Comparison of ENCODE assay signal across 8 cellular contexts in the genomic region with DNA sequence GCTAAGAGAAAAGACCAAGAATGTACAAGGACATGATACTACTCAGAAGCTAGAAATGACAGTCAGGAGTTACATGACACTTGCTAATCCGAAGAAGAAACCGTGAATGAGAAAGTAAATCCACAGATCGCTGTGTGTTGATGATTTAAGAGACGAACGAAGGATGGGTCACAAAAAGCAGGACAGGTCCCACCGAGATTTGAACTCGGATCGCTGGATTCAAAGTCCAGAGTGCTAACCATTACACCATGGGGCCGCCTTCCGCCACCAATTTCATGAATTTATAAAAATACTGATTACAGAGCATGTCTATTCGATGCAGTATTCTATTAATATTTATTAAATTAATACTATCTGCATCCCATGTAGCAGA. TPM values are rescaled to one million over a fixed set of nuclear protein-coding genes. Genes with fewer than 3 reads are reported as not detected.
A peak's percentile ranks its signal among the peaks of the same experiment; 100 is the strongest.
DNase-seq lines count a peak whose midpoint lies in the region; ATAC-seq and TF ChIP-seq lines count a peak whose summit lies in the region.

No MANE protein-coding gene starts in this region.

- in situ Hi-C loops in IMR-90 (cut with MboI; ENCODE audit: low sequenced_read_pairs) = loop anchor here (25.0 kb wide), 1 partner anchor 1501 kb away; a partner anchor contains a TSS

- no peaks in the 10 kb centered on the region for H3K9me3 ChIP-seq in CD8-positive, alpha-beta memory T cell (ENCODE audit: low read length)
- no peaks in the 10 kb centered on the region for H3K9me3 ChIP-seq in IMR-90 (ENCODE audit: control insufficient read depth, insufficient read depth, low read length)

- H3K4me3 ChIP-seq in CD8-positive, alpha-beta memory T cell (ENCODE audit: low read length) = no peak overlapping the region
- H3K4me3 ChIP-seq in IMR-90 (ENCODE audit: insufficient read depth, low read depth, low read length) (peak overlapping the region; percentile 30; the same call in 1 of the 2 replicates), WI38 (ENCODE audit: low read depth, low read length) (peak overlapping the region; percentile 16; the same call in 1 of the 2 replicates)

- H3K4me3 Mint-ChIP-seq in CD8-positive, alpha-beta memory T cell = peak overlapping the region; percentile 2 to 97 (median 88)

- no peak for TF ChIP-seq POLR2A in IMR-90 (IDR thresholded peaks at IDR 0.05; ENCODE audit: low read depth, low read length)

- H3K79me1 ChIP-seq in IMR-90 (ENCODE audit: low read depth in 1 of 2, low read length in 2 of 2) = no peaks in the 10 kb centered on the region

- H3K9me3 Mint-ChIP-seq in CD8-positive, alpha-beta memory T cell = peaks cover 0 to 15% (median 7%) of the 10 kb centered on the region in 5 donors

- H3K23ac ChIP-seq in IMR-90 (ENCODE audit: low read depth, low read length) = peak overlapping the region; percentile 39; the same call in 1 of the 2 replicates

- H2BK5ac ChIP-seq in IMR-90 (ENCODE audit: low read depth, low read length, poor library complexity, severe bottlenecking) = peak overlapping the region; percentile 75

- peaks cover 8% of the 10 kb centered on the region for H3K4me1 ChIP-seq in CD8-positive, alpha-beta memory T cell (ENCODE audit: insufficient read depth, low read length)
- H3K4me1 ChIP-seq in IMR-90 (ENCODE audit: control insufficient read depth, insufficient read depth, low read length) = peaks cover 7% of the 10 kb centered on the region; the same call in 1 of the 2 replicates

- 0 out of 2 replicates have a peak overlapping the region, but pooled peaks have one; percentile 5 for H4K91ac ChIP-seq in IMR-90 (ENCODE audit: insufficient read depth, low read depth, low read length)

- H3K4ac ChIP-seq in IMR-90 (ENCODE audit: low read depth, low read length) = peak overlapping the region; percentile 34; the same call in 1 of the 2 replicates

- H2AK5ac ChIP-seq in IMR-90 (ENCODE audit: low read depth, low read length) = peak overlapping the region; percentile 5; the same call in 1 of the 2 replicates

- no peak overlapping the region for H4K5ac ChIP-seq in IMR-90 (ENCODE audit: low read depth, low read length)

- H4K20me1 ChIP-seq in IMR-90 (ENCODE audit: insufficient read depth, low read length) = peaks cover 7% of the 10 kb centered on the region; the same call in 1 of the 2 replicates

- TF ChIP-seq CTCF in IMR-90 (conservative IDR thresholded peaks at IDR 0.05; ENCODE audit: low read depth, low read length) (no peak), WI38 (IDR thresholded peaks at IDR 0.05; ENCODE audit: low read depth, low read length) (no peak)

- H3K4me1 Mint-ChIP-seq in CD8-positive, alpha-beta memory T cell = peaks cover 43 to 71% (median 61%) of the 10 kb centered on the region in 3 donors

- 0 out of 2 replicates have a peak, but pooled peaks cover 2% of the 10 kb centered on the region for H3K9me1 ChIP-seq in IMR-90 (ENCODE audit: insufficient read depth, low read length)

- TF ChIP-seq RAD21 in IMR-90 (IDR thresholded peaks at IDR 0.05; ENCODE audit: low read length) = no peak

- WGBS in IMR-90 (ENCODE audit: extremely low coverage in 2 of 2, insufficient read length in 1 of 2), 2 experiments = no CpG with 5 or more reads among the region's 11 CpGs

- intact Hi-C loops in IMR-90 (cut with micrococcal nuclease) = loop anchor here (1.0 to 2.0 kb wide), 2 partner anchors 20 to 26 kb away; a partner anchor contains a TSS
- intact Hi-C loops in sciatic nerve (cut with DNase I) = no loop called here

- H4K8ac ChIP-seq in IMR-90 (ENCODE audit: low read depth in 2 of 2, low read length in 2 of 2) = peak overlapping the region in 1 of 2 experiments; percentile 79; a peak in 2 of 4 replicates

- CTCF ChIA-PET in CD8-positive, alpha-beta memory T cell (lab: Charles Lee) = interaction anchor here (0.9 kb wide), 1 partner anchor 53 kb away, joined by 3 read pairs; no protein-coding TSS in a partner anchor
- CTCF ChIA-PET in IMR-90 (lab: Yijun Ruan, JAX) = no interaction called here

- H2BK15ac ChIP-seq in IMR-90 (ENCODE audit: low read depth, low read length) = peak overlapping the region; percentile 2; the same call in 1 of the 3 replicates

- H3K27ac ChIP-seq in CD8-positive, alpha-beta memory T cell (ENCODE audit: low read depth, low read length) = peak overlapping the region; percentile 74
- H3K27ac ChIP-seq in IMR-90 (ENCODE audit: insufficient read depth, low read length) = no peak overlapping the region

- peaks cover 0 to 24% of the 10 kb centered on the region in 2 donors for H3K27me3 Mint-ChIP-seq in CD8-positive, alpha-beta memory T cell

- H3K14ac ChIP-seq in IMR-90 (replicated peaks; ENCODE audit: low read depth, low read length) = peak overlapping the region; percentile 71; the same call in 1 of the 2 replicates

- no peak overlapping the region for H2AK9ac ChIP-seq in IMR-90 (replicated peaks; ENCODE audit: low read depth, low read length, poor library complexity)

- H2AFZ ChIP-seq in IMR-90 (replicated peaks; ENCODE audit: low read length, poor library complexity) = no peak overlapping the region

- peak in 1 of 5 donors; percentile 35 for DNase-seq in CD8-positive, alpha-beta memory T cell
- DNase-seq in IMR-90 (peak; percentile 59), sciatic nerve (ENCODE audit: low spot score) (no peak), ecto neural progenitor cell (ENCODE audit: low spot score) (no peak)

- peak overlapping the region; percentile 60 to 100 (median 77) for H3K27ac Mint-ChIP-seq in CD8-positive, alpha-beta memory T cell

- H3K18ac ChIP-seq in IMR-90 (ENCODE audit: low read depth, low read length) = peak overlapping the region; percentile 27; the same call in 1 of the 2 replicates

- no peaks in the 10 kb centered on the region for H3K27me3 ChIP-seq in CD8-positive, alpha-beta memory T cell (ENCODE audit: insufficient read depth, low read length, poor library complexity, severe bottlenecking)
- no peaks in the 10 kb centered on the region for H3K27me3 ChIP-seq in IMR-90 (ENCODE audit: control insufficient read depth, insufficient read depth, low read length)

- 0 out of 2 replicates have a peak overlapping the region, but pooled peaks have one; percentile 5 for H3K56ac ChIP-seq in IMR-90 (ENCODE audit: extremely low read depth, insufficient read depth, low read length)

- no peak overlapping the region for H3K9ac ChIP-seq in IMR-90 (ENCODE audit: low read depth, low read length)

- no peaks in the 10 kb centered on the region for H3K36me3 ChIP-seq in CD8-positive, alpha-beta memory T cell (ENCODE audit: insufficient read depth, low read length)
- H3K36me3 ChIP-seq in IMR-90 (ENCODE audit: control insufficient read depth, insufficient read depth, low read length) = no peaks in the 10 kb centered on the region

- peak overlapping the region; percentile 42; the same call in 1 of the 2 replicates for H2BK20ac ChIP-seq in IMR-90 (ENCODE audit: low read depth, low read length)

- peak overlapping the region; percentile 76; the same call in 1 of the 2 replicates for H3K4me2 ChIP-seq in IMR-90 (ENCODE audit: low read depth, low read length)

- dilution Hi-C loops in IMR-90 (cut with HindIII; ENCODE audit: low sequenced_read_pairs, unreplicated experiment) = no loop called here

- POLR2A ChIA-PET in CD8-positive, alpha-beta memory T cell (lab: Charles Lee) = interaction anchor here (0.7 to 3.7 kb wide), 4 partner anchors 18 to 122 kb away, joined by 4 to 14 read pairs (median 6); a partner anchor contains a TSS
- POLR2A ChIA-PET in IMR-90 (lab: Charles Lee; ENCODE audit: unreplicated experiment) = no interaction called here

- H3K36me3 Mint-ChIP-seq in CD8-positive, alpha-beta memory T cell = peaks cover 0 to 6% (median 0%) of the 10 kb centered on the region in 3 donors

- no TSS peak for BruUV-seq in IMR-90 (replicated peaks; lab: Mats Ljungman, UMichigan)

- ATAC-seq in IMR-90 (ENCODE audit: low read depth) = peak; percentile 27
- ATAC-seq in esophagus mucosa = peak; percentile 14
- ATAC-seq in sciatic nerve = peak; percentile 47
- no peak for ATAC-seq in GM19023 (IDR thresholded peaks at IDR 0.05; ENCODE audit: unreplicated experiment)
- ATAC-seq in HG03039 (IDR thresholded peaks at IDR 0.05; ENCODE audit: unreplicated experiment) = no peak

- H2BK120ac ChIP-seq in IMR-90 (ENCODE audit: low read depth, low read length) = peak overlapping the region; percentile 82; the same call in 1 of the 2 replicates

TF ChIP-seq in IMR-90, 13 proteins besides CTCF, POLR2A, EP300 and RAD21:
- TF ChIP-seq FOS (IDR thresholded peaks at IDR 0.05; ENCODE audit: low read depth, low read length) (peak; percentile 14; the same call in 1 of the 2 replicates), SMC3 (IDR thresholded peaks at IDR 0.05; ENCODE audit: low read depth, low read length) (no peak), CEBPB (IDR thresholded peaks at IDR 0.05; ENCODE audit: low read depth, low read length) (no peak), USF2 (IDR thresholded peaks at IDR 0.05; ENCODE audit: low read depth, low read length) (no peak), RFX5 (IDR thresholded peaks at IDR 0.05; ENCODE audit: low read depth, low read length) (no peak), MAZ (IDR thresholded peaks at IDR 0.05; ENCODE audit: borderline replicate concordance, low read depth, low read length) (no peak), RCOR1 (IDR thresholded peaks at IDR 0.05; ENCODE audit: insufficient replicate concordance, low read length) (no peak)
- TF ChIP-seq, protein P1, sequence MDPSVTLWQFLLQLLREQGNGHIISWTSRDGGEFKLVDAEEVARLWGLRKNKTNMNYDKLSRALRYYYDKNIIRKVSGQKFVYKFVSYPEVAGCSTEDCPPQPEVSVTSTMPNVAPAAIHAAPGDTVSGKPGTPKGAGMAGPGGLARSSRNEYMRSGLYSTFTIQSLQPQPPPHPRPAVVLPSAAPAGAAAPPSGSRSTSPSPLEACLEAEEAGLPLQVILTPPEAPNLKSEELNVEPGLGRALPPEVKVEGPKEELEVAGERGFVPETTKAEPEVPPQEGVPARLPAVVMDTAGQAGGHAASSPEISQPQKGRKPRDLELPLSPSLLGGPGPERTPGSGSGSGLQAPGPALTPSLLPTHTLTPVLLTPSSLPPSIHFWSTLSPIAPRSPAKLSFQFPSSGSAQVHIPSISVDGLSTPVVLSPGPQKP (IDR thresholded peaks at IDR 0.05; ENCODE audit: borderline replicate concordance, low read depth, low read length) = no peak
TF ChIP-seq in IMR-90: peak in this region for 1.

RNA-seq across cellular contexts. Expression of gene BTN3A2, which starts 54.0 kb away (rescaled TPM):
- 10 to 100 TPM; 36.4 to 38.7 TPM for total RNA-seq in CD8-positive, alpha-beta memory T cell
- polyA plus RNA-seq in CD8-positive, alpha-beta memory T cell = 174 TPM
- total RNA-seq in IMR-90 (2012; rRNA removed) = 17.2 and 20.4 TPM in 2 replicates
- polyA plus RNA-seq in IMR-90 (2012; rRNA removed) = 14.8 and 15.7 TPM in 2 replicates
- 7.4 and 12.2 TPM in 2 replicates for polyA plus RNA-seq in IMR-90 (2012; cell fraction: cytosol; rRNA removed)
- 9.8 and 25.8 TPM in 2 replicates for polyA plus RNA-seq in IMR-90 (2012; cell fraction: nucleus; rRNA removed; ENCODE audit: low replicate concordance)
- total RNA-seq in esophagus mucosa = 2.7 TPM
- 35.8 TPM for total RNA-seq in sciatic nerve

Comparison
In these comparisons a context has a peak if more than half of its experiments do, and no peak if none do; other contexts are left out.
1. ATAC-seq: peak in IMR-90 (single experiment), esophagus mucosa (single experiment) and sciatic nerve (single experiment); none in GM19023 (single experiment) and HG03039 (single experiment).